8 cellular contexts compared by ENCODE assay signal in the genomic region with DNA sequence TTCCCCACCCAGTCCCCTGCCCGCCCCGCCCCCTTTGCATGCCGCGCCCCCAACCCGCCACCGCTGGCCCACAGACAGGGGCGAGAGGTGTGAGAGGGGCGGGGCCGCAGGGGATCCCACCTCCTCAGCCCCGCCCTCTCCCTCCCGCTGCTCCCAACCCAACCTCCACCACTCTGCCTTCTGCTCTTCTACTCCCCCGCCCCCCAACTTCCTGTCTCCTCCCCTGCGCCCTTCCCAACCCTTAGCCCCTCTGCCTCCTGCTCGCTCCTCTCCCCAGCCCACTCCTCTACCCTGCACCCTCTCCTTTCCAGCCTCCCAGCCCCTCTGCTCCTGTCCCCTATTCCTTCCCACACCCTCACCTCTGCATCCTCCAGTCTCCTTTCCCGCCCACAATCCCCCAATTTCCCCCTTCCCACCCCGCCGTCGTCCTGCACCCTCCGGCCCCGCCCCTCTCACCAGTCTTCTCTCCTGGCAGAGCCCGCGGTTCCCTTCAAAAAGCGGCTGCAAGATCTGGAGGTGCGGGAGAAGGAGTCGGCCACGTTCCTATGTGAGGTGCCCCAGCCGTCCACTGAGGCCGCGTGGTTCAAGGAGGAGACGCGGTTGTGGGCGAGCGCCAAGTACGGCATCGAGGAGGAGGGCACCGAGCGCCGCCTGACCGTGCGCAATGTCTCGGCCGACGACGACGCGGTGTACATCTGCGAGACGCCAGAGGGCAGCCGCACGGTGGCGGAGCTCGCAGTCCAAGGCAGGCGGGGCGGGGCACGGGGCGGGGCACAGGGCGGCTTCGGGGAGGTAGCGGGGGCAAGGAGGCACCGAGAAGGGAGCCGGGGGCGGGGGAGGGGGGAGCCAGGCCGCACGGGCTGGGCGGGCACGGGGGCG. TPM values are rescaled to one million over a fixed set of nuclear protein-coding genes. Genes with fewer than 3 reads are reported as not detected.
A peak's percentile ranks its signal among the peaks of the same experiment; 100 is the strongest.
DNase-seq lines count a peak whose midpoint lies in the region; ATAC-seq, FAIRE-seq and TF ChIP-seq lines count a peak whose summit lies in the region.

No MANE protein-coding gene starts in this region.

- POLR2A ChIA-PET in WTC11 (lab: Charles Lee): interaction anchor here (0.5 to 1.3 kb wide), 5 partner anchors 39 to 233 kb away, joined by 3 to 5 read pairs (median 3); a partner anchor contains a TSS

- peaks cover 14% of the 10 kb centered on the region for H3K27me3 Mint-ChIP-seq in WTC11 (ENCODE audit: low read depth)

- H3K4me3 Mint-ChIP-seq in WTC11: peak overlapping the region; percentile 84

- peaks cover 3% of the 10 kb centered on the region; the same call in 1 of the 2 replicates for H3K4me1 Mint-ChIP-seq in WTC11

- no peaks in the 10 kb centered on the region for H4K20me1 ChIP-seq in keratinocyte (ENCODE audit: control insufficient read depth, extremely low read depth, insufficient read depth, low read length)

- peak; percentile 98 for DNase-seq in 8988T
- peak; percentile 87 for DNase-seq in NCI-H2196 (lab: John Stamatoyannopoulos, UW; ENCODE audit: unreplicated experiment)
- DNase-seq in WTC11 (ENCODE audit: low spot score): peak; percentile 94
- DNase-seq in caudate nucleus (lab: John Stamatoyannopoulos, UW): peak in 51 of 61 donors; percentile 16 to 86 (median 64)
- peak; percentile 56 for DNase-seq in keratinocyte (ENCODE audit: low read depth, low spot score)
- peak; percentile 95 for DNase-seq in stimulated activated CD4-positive, alpha-beta T cell treated with anti-CD3 and anti-CD28 coated beads, Interleukin-15, amount 100 ng/mL, for 24 hours

- H3K9me1 ChIP-seq in keratinocyte (ENCODE audit: control insufficient read depth, extremely low read depth, insufficient read depth, low read length): no peaks in the 10 kb centered on the region

- CTCF ChIA-PET in WTC11 (lab: Charles Lee): interaction anchor here (0.5 to 3.3 kb wide), 25 partner anchors 9 to 366 kb away, joined by 3 to 22 read pairs (median 6); a partner anchor contains a TSS

- H3K4me1 ChIP-seq in keratinocyte (ENCODE audit: control insufficient read depth, extremely low read depth, insufficient read depth, low read length): no peaks in the 10 kb centered on the region

- H3K79me2 ChIP-seq in keratinocyte (ENCODE audit: control insufficient read depth, insufficient read depth, low read length): no peaks in the 10 kb centered on the region

- peak overlapping the region; percentile 95 for H3K27ac Mint-ChIP-seq in WTC11

- no peaks in the 10 kb centered on the region for H3K9me3 ChIP-seq in keratinocyte (ENCODE audit: control insufficient read depth, low read depth, low read length)

- H3K4me3 ChIP-seq in keratinocyte (ENCODE audit: control insufficient read depth in 2 of 3, extremely low read depth in 1 of 3, insufficient read depth in 2 of 3, low read depth in 1 of 3, low read length in 3 of 3): peak overlapping the region; percentile 60 to 73 (median 63)

- TF ChIP-seq CTCF in WTC11 (IDR thresholded peaks at IDR 0.05): peak; percentile 22; the same call in 1 of the 2 replicates
- peak; percentile 31 to 94 (median 72) for TF ChIP-seq CTCF in keratinocyte (optimal IDR thresholded peaks at IDR 0.05 in 1 of 3, IDR thresholded peaks at IDR 0.05 in 1 of 3, conservative IDR thresholded peaks at IDR 0.05 in 1 of 3; ENCODE audit: extremely low read depth in 1 of 3, insufficient read depth in 2 of 3, low read length in 3 of 3)

- dilution Hi-C loops in keratinocyte (cut with MboI; ENCODE audit: extremely low pct_ligation_motif_present, low sequenced_read_pairs): no loop called here

- H3K27ac ChIP-seq in caudate nucleus (ENCODE audit: low read depth, low read length): peak overlapping the region; percentile 58
- H3K27ac ChIP-seq in keratinocyte (ENCODE audit: control insufficient read depth, insufficient read depth, low read length): no peak overlapping the region

- no peaks in the 10 kb centered on the region for H3K9me3 Mint-ChIP-seq in WTC11

- H3K36me3 Mint-ChIP-seq in WTC11: peaks cover 14% of the 10 kb centered on the region

- no peaks in the 10 kb centered on the region for H3K36me3 ChIP-seq in keratinocyte (ENCODE audit: control insufficient read depth in 2 of 2, extremely low read depth in 1 of 2, insufficient read depth in 2 of 2, low read length in 2 of 2)

- no peaks in the 10 kb centered on the region for H3K27me3 ChIP-seq in keratinocyte (ENCODE audit: control insufficient read depth, extremely low read depth, insufficient read depth, low read length)

- peak overlapping the region; percentile 92 for H2AFZ ChIP-seq in keratinocyte (ENCODE audit: control insufficient read depth, low read length)

- peak overlapping the region; percentile 66 for H3K4me2 ChIP-seq in keratinocyte (ENCODE audit: control insufficient read depth, extremely low read depth, insufficient read depth, low read depth, low read length)

- H3K9ac ChIP-seq in keratinocyte (ENCODE audit: control insufficient read depth, extremely low read depth, insufficient read depth, low read length): peak overlapping the region; percentile 54

- no peak for FAIRE-seq in keratinocyte (lab: Jason Lieb, UNC)

- ATAC-seq in GM18519 (IDR thresholded peaks at IDR 0.05; ENCODE audit: low FRiP score, unreplicated experiment) (peak; percentile 77), HG03095 (IDR thresholded peaks at IDR 0.05; ENCODE audit: unreplicated experiment) (peak; percentile 94), WTC11 (peak; percentile 82)

TF ChIP-seq in WTC11, 78 proteins besides CTCF, POLR2A, EP300 and RAD21 (continues in another document):
- TF ChIP-seq NFE2L1 (CRISPR knock-in tag; IDR thresholded peaks at IDR 0.05): 0 out of 2 replicates have a peak, but pooled peaks have one; percentile 19
- TF ChIP-seq, protein P1, sequence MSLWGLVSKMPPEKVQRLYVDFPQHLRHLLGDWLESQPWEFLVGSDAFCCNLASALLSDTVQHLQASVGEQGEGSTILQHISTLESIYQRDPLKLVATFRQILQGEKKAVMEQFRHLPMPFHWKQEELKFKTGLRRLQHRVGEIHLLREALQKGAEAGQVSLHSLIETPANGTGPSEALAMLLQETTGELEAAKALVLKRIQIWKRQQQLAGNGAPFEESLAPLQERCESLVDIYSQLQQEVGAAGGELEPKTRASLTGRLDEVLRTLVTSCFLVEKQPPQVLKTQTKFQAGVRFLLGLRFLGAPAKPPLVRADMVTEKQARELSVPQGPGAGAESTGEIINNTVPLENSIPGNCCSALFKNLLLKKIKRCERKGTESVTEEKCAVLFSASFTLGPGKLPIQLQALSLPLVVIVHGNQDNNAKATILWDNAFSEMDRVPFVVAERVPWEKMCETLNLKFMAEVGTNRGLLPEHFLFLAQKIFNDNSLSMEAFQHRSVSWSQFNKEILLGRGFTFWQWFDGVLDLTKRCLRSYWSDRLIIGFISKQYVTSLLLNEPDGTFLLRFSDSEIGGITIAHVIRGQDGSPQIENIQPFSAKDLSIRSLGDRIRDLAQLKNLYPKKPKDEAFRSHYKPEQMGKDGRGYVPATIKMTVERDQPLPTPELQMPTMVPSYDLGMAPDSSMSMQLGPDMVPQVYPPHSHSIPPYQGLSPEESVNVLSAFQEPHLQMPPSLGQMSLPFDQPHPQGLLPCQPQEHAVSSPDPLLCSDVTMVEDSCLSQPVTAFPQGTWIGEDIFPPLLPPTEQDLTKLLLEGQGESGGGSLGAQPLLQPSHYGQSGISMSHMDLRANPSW (CRISPR knock-in tag; conservative IDR thresholded peaks at IDR 0.05; ENCODE audit: low read depth): no peak
- TF ChIP-seq, protein P2, sequence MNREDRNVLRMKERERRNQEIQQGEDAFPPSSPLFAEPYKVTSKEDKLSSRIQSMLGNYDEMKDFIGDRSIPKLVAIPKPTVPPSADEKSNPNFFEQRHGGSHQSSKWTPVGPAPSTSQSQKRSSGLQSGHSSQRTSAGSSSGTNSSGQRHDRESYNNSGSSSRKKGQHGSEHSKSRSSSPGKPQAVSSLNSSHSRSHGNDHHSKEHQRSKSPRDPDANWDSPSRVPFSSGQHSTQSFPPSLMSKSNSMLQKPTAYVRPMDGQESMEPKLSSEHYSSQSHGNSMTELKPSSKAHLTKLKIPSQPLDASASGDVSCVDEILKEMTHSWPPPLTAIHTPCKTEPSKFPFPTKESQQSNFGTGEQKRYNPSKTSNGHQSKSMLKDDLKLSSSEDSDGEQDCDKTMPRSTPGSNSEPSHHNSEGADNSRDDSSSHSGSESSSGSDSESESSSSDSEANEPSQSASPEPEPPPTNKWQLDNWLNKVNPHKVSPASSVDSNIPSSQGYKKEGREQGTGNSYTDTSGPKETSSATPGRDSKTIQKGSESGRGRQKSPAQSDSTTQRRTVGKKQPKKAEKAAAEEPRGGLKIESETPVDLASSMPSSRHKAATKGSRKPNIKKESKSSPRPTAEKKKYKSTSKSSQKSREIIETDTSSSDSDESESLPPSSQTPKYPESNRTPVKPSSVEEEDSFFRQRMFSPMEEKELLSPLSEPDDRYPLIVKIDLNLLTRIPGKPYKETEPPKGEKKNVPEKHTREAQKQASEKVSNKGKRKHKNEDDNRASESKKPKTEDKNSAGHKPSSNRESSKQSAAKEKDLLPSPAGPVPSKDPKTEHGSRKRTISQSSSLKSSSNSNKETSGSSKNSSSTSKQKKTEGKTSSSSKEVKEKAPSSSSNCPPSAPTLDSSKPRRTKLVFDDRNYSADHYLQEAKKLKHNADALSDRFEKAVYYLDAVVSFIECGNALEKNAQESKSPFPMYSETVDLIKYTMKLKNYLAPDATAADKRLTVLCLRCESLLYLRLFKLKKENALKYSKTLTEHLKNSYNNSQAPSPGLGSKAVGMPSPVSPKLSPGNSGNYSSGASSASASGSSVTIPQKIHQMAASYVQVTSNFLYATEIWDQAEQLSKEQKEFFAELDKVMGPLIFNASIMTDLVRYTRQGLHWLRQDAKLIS (CRISPR knock-in tag; IDR thresholded peaks at IDR 0.05; ENCODE audit: borderline replicate concordance): no peak

RNA-seq across cellular contexts. Expression of a gene that starts 5.4 kb away (rescaled TPM):
- 38.8 to 47.7 TPM (median 47.5 TPM) in 3 replicates for total RNA-seq in WTC11 (2021)
- 1.6 to 3.5 TPM (median 1.8 TPM) in 3 replicates for polyA plus RNA-seq in keratinocyte
- polyA plus RNA-seq in keratinocyte (2011; ENCODE audit: low read depth): 2.6 TPM
- polyA plus RNA-seq in keratinocyte (2011; cell fraction: cytosol; rRNA removed): 0.74 and 1.5 TPM in 2 replicates
- 15.7 and 26.8 TPM in 2 replicates for polyA plus RNA-seq in keratinocyte (2011; cell fraction: nucleus; rRNA removed)
- 2.4 and 3.8 TPM in 2 replicates for polyA plus RNA-seq in keratinocyte (2012; ENCODE audit: low replicate concordance)
- 6.1 to 8.1 TPM (median 7.0 TPM) in 3 replicates for polyA minus RNA-seq in keratinocyte
- polyA minus RNA-seq in keratinocyte (2011; cell fraction: cytosol; rRNA and poly(A)+ RNA removed): 2.7 TPM
- polyA minus RNA-seq in keratinocyte (2011; cell fraction: nucleus; rRNA and poly(A)+ RNA removed): 17.4 and 31.7 TPM in 2 replicates

RNA-seq across cellular contexts. Expression of a gene that starts 47.6 kb away (rescaled TPM):
- total RNA-seq in WTC11 (2021): 11.4 to 12.5 TPM (median 12.1 TPM) in 3 replicates
- 1.5 to 3.4 TPM (median 2.8 TPM) in 3 replicates for polyA plus RNA-seq in keratinocyte
- polyA plus RNA-seq in keratinocyte (2011; ENCODE audit: low read depth): 0.85 TPM
- 1.3 and 2.7 TPM in 2 replicates for polyA plus RNA-seq in keratinocyte (2011; cell fraction: cytosol; rRNA removed)
- polyA plus RNA-seq in keratinocyte (2011; cell fraction: nucleus; rRNA removed): 3.7 and 5.4 TPM in 2 replicates
- polyA plus RNA-seq in keratinocyte (2012; ENCODE audit: low replicate concordance): 1.3 and 3.6 TPM in 2 replicates
- 1.6 to 3.0 TPM (median 1.9 TPM) in 3 replicates for polyA minus RNA-seq in keratinocyte
- 1.9 TPM for polyA minus RNA-seq in keratinocyte (2011; cell fraction: cytosol; rRNA and poly(A)+ RNA removed)
- polyA minus RNA-seq in keratinocyte (2011; cell fraction: nucleus; rRNA and poly(A)+ RNA removed): 3.6 and 3.9 TPM in 2 replicates
